9 cellular contexts compared by ENCODE assay signal in the genomic region with DNA sequence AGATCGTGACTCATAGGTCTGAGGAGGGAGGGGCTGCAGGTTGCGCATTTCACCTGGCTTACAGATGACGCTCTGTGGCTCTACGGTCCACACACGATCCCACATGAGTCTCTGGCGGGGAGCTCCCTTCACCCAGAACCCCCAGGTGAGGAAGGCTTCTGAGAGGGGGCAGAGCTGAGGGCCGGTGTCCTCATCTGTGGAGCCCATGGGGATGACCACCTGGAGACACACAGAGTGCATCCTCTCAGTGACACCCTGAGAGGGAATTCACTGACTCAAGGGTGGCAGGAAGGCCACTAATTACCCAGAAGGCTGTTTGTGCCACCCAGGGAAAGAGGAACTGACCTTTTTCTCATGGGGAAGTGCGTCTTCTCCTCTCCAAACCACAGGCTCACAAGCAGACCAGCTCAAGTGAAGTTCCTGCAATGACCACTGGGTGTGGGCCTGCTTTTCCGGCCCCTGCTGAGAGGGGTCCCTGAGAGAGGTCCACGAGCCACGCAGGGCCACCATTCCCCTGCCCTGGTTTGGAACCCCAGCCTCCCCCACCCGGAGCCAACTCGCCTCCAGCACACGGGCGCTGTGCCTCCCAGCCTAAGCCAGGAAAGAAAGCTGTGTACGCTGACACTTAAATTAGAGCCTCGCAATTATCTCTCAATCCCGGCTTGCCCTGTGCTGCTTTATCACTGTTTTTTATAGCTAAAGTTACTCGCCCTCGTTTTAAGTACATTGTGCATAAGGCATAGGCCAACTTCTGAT.
DNase-seq lines count a peak whose midpoint lies in the region; ATAC-seq and TF ChIP-seq lines count a peak whose summit lies in the region.
"Had no signal": no experiment of that assay in that cellular context is flagged by ENCODE, and none has a peak within 500 bp of the region (broad histone marks: within the 10 kb centered on the region; RNA-seq: fewer than 3 reads in every experiment).

No MANE protein-coding gene starts in this region.

- H3K4me1 Mint-ChIP-seq in central memory CD8-positive, alpha-beta T cell = no peaks in the 10 kb centered on the region
- peaks cover 6 to 14% of the 10 kb centered on the region in 2 donors for H3K4me1 Mint-ChIP-seq in natural killer cell treated with Interleukin-12 subunit alpha and Interleukin-12 subunit beta and Interleukin-15 and Interleukin-18, amount 100 ng/mL, for 72 hours (ENCODE audit: low read depth in 2 of 2)
- H3K4me1 Mint-ChIP-seq in activated CD8-positive, alpha-beta T cell treated with anti-CD3 and anti-CD28 coated beads, Interleukin-2, amount 10 ng/mL, durations not matched to agents 7 days and 5 days (ENCODE audit: low read depth) = no peaks in the 10 kb centered on the region

- H3K4me3 ChIP-seq in GM12875 (ENCODE audit: low read depth, low read length) = peak overlapping the region; percentile 12
- H3K4me3 ChIP-seq in HL-60 (replicated peaks; ENCODE audit: insufficient read depth, low read length) = 0 out of 2 replicates have a peak overlapping the region, but pooled peaks have one; percentile 10

- DNase-seq in HL-60 (ENCODE audit: low read depth in 1 of 2, low spot score in 1 of 2) = peak; percentile 87 to 94
- no peak for DNase-seq in central memory CD8-positive, alpha-beta T cell (ENCODE audit: low spot score in 2 of 2)
- DNase-seq in natural killer cell treated with Interleukin-12 subunit alpha and Interleukin-12 subunit beta and Interleukin-15 and Interleukin-18, amount 100 ng/mL, for 72 hours (ENCODE audit: low spot score) = no peak
- no peak for DNase-seq in stimulated activated naive CD4-positive, alpha-beta T cell treated with Interleukin-2 at 50 U/mL for 16 hours (lab: John Stamatoyannopoulos, UW)
- no peak for DNase-seq in activated CD8-positive, alpha-beta T cell treated with anti-CD3 and anti-CD28 coated beads, Interleukin-2, amount 10 ng/mL, durations not matched to agents 7 days and 5 days
- no peak for DNase-seq in NCI-H187 treated with DMSO at 0.1 percent for 48 hours (lab: John Stamatoyannopoulos, UW)

- H3K27ac Mint-ChIP-seq in central memory CD8-positive, alpha-beta T cell (ENCODE audit: low read depth) = no peak overlapping the region
- no peak overlapping the region for H3K27ac Mint-ChIP-seq in natural killer cell treated with Interleukin-12 subunit alpha and Interleukin-12 subunit beta and Interleukin-15 and Interleukin-18, amount 100 ng/mL, for 72 hours
- H3K27ac Mint-ChIP-seq in activated CD8-positive, alpha-beta T cell treated with anti-CD3 and anti-CD28 coated beads, Interleukin-2, amount 10 ng/mL, durations not matched to agents 7 days and 5 days = no peak overlapping the region
- H3K27ac Mint-ChIP-seq: T-cell had no signal

- ATAC-seq in GM21529 (IDR thresholded peaks at IDR 0.05; ENCODE audit: unreplicated experiment) = peak; percentile 98
- ATAC-seq in central memory CD8-positive, alpha-beta T cell (replicated peaks; ENCODE audit: extremely low read depth, poor library complexity, severe bottlenecking) = peak; percentile 64
- peak; percentile 55 to 69 for ATAC-seq in natural killer cell treated with Interleukin-12 subunit alpha and Interleukin-12 subunit beta and Interleukin-15 and Interleukin-18, amount 100 ng/mL, for 72 hours
- ATAC-seq in activated CD8-positive, alpha-beta T cell treated with anti-CD3 and anti-CD28 coated beads, Interleukin-2, amount 10 ng/mL, durations not matched to agents 7 days and 5 days = no peak
- ATAC-seq: T-cell had no signal

- POLR2A ChIA-PET in activated CD8-positive, alpha-beta T cell treated with anti-CD3 and anti-CD28 coated beads, Interleukin-2, amount 10 ng/mL, durations not matched to agents 7 days and 5 days (lab: Charles Lee) = no interaction called here

- no peaks in the 10 kb centered on the region for H3K27me3 ChIP-seq in HL-60 (ENCODE audit: insufficient read depth, poor library complexity, severe bottlenecking)

- no peak overlapping the region for H3K4me3 Mint-ChIP-seq in central memory CD8-positive, alpha-beta T cell
- H3K4me3 Mint-ChIP-seq in natural killer cell treated with Interleukin-12 subunit alpha and Interleukin-12 subunit beta and Interleukin-15 and Interleukin-18, amount 100 ng/mL, for 72 hours = no peak overlapping the region
- H3K4me3 Mint-ChIP-seq in activated CD8-positive, alpha-beta T cell treated with anti-CD3 and anti-CD28 coated beads, Interleukin-2, amount 10 ng/mL, durations not matched to agents 7 days and 5 days = no peak overlapping the region
- H3K4me3 Mint-ChIP-seq: T-cell had no signal

- no peaks in the 10 kb centered on the region for H3K9me3 Mint-ChIP-seq in central memory CD8-positive, alpha-beta T cell
- no peaks in the 10 kb centered on the region for H3K9me3 Mint-ChIP-seq in natural killer cell treated with Interleukin-12 subunit alpha and Interleukin-12 subunit beta and Interleukin-15 and Interleukin-18, amount 100 ng/mL, for 72 hours
- no peaks in the 10 kb centered on the region for H3K9me3 Mint-ChIP-seq in activated CD8-positive, alpha-beta T cell treated with anti-CD3 and anti-CD28 coated beads, Interleukin-2, amount 10 ng/mL, durations not matched to agents 7 days and 5 days (ENCODE audit: insufficient read depth)
- H3K9me3 Mint-ChIP-seq: T-cell had no signal

- CTCF ChIA-PET in activated CD8-positive, alpha-beta T cell treated with anti-CD3 and anti-CD28 coated beads, Interleukin-2, amount 10 ng/mL, durations not matched to agents 7 days and 5 days (lab: Charles Lee) = interaction anchor here (1.2 kb wide), 1 partner anchor 9 kb away, joined by 5 read pairs; no protein-coding TSS in a partner anchor

- H3K27ac ChIP-seq in HL-60 (replicated peaks) = peak overlapping the region; percentile 70

- no peaks in the 10 kb centered on the region for H3K36me3 Mint-ChIP-seq in central memory CD8-positive, alpha-beta T cell (ENCODE audit: insufficient read depth)
- H3K36me3 Mint-ChIP-seq in natural killer cell treated with Interleukin-12 subunit alpha and Interleukin-12 subunit beta and Interleukin-15 and Interleukin-18, amount 100 ng/mL, for 72 hours = no peaks in the 10 kb centered on the region
- no peaks in the 10 kb centered on the region for H3K36me3 Mint-ChIP-seq in activated CD8-positive, alpha-beta T cell treated with anti-CD3 and anti-CD28 coated beads, Interleukin-2, amount 10 ng/mL, durations not matched to agents 7 days and 5 days (ENCODE audit: low read depth)
- H3K36me3 Mint-ChIP-seq: T-cell had no signal

- peaks cover 24% of the 10 kb centered on the region for H3K27me3 Mint-ChIP-seq in central memory CD8-positive, alpha-beta T cell
- peaks cover 7% of the 10 kb centered on the region in 2 donors for H3K27me3 Mint-ChIP-seq in natural killer cell treated with Interleukin-12 subunit alpha and Interleukin-12 subunit beta and Interleukin-15 and Interleukin-18, amount 100 ng/mL, for 72 hours
- peaks cover 2% of the 10 kb centered on the region for H3K27me3 Mint-ChIP-seq in activated CD8-positive, alpha-beta T cell treated with anti-CD3 and anti-CD28 coated beads, Interleukin-2, amount 10 ng/mL, durations not matched to agents 7 days and 5 days (ENCODE audit: low read depth)

- TF ChIP-seq CTCF in GM12875 (IDR thresholded peaks at IDR 0.05; ENCODE audit: borderline replicate concordance, insufficient read depth, low read depth, low read length) (peak; percentile 96), HL-60 (IDR thresholded peaks at IDR 0.05; ENCODE audit: insufficient read depth, low read length) (peak; percentile 66)

Comparison
In these comparisons a context has a peak if more than half of its experiments do, and no peak if none do; other contexts are left out.
1. DNase-seq: peak in HL-60 (2 of 2); none in central memory CD8-positive, alpha-beta T cell (0 of 2), natural killer cell treated with Interleukin-12 subunit alpha and Interleukin-12 subunit beta and Interleukin-15 and Interleukin-18, amount 100 ng/mL, for 72 hours (single experiment), stimulated activated naive CD4-positive, alpha-beta T cell treated with Interleukin-2 at 50 U/mL for 16 hours (single experiment), activated CD8-positive, alpha-beta T cell treated with anti-CD3 and anti-CD28 coated beads, Interleukin-2, amount 10 ng/mL, durations not matched to agents 7 days and 5 days (single experiment) and NCI-H187 treated with DMSO at 0.1 percent for 48 hours (single experiment).